Comparison of ENCODE assay signal across 19 cellular contexts in genomic region chr1:236508593-236509027, GRCh38. TPM values are rescaled to one million over a fixed set of nuclear protein-coding genes. Genes with fewer than 3 reads are reported as not detected.
DNase-seq lines count a peak whose midpoint lies in the region; ATAC-seq lines count a peak whose summit lies in the region.
"Had no signal": no experiment of that assay in that cellular context is flagged by ENCODE, and none has a peak within 500 bp of the region (broad histone marks: within the 10 kb centered on the region; RNA-seq: fewer than 3 reads in every experiment).

No MANE protein-coding gene starts in this region.

- peak; percentile 50 to 74 for ATAC-seq in activated naive CD4-positive, alpha-beta T cell treated with anti-CD3 and anti-CD28 coated beads, Interleukin-2, amount 50 U/mL, for 72 hours
- ATAC-seq in GM19463 (IDR thresholded peaks at IDR 0.05; ENCODE audit: unreplicated experiment) = peak; percentile 59
- no peak for ATAC-seq in GM18868 (IDR thresholded peaks at IDR 0.05; ENCODE audit: unreplicated experiment)
- ATAC-seq in naive thymus-derived CD8-positive, alpha-beta T cell = no peak
- ATAC-seq: sciatic nerve had no signal

- H3K4me3 ChIP-seq in SK-N-MC = no peak overlapping the region

- no peak overlapping the region for H3K4me3 Mint-ChIP-seq in stimulated activated naive CD8-positive, alpha-beta T cell treated with anti-CD3 and anti-CD28 coated beads, Interleukin-15, Interleukin-2, amounts not matched to agents 100 ng/mL and 50 ng/mL, for 24 hours
- peak overlapping the region in 1 of 10 donors; percentile 5 for H3K4me3 Mint-ChIP-seq in naive thymus-derived CD8-positive, alpha-beta T cell
- H3K4me3 Mint-ChIP-seq: central memory CD8-positive, alpha-beta T cell had no signal

- H3K9me3 Mint-ChIP-seq in activated naive CD4-positive, alpha-beta T cell treated with anti-CD3 and anti-CD28 coated beads, Interleukin-2, amount 50 U/mL, for 72 hours = peaks cover 0 to 4% of the 10 kb centered on the region in 2 donors
- no peaks in the 10 kb centered on the region for H3K9me3 Mint-ChIP-seq in stimulated activated naive CD8-positive, alpha-beta T cell treated with anti-CD3 and anti-CD28 coated beads, Interleukin-15, Interleukin-2, amounts not matched to agents 100 ng/mL and 50 ng/mL, for 24 hours
- H3K9me3 Mint-ChIP-seq in naive thymus-derived CD8-positive, alpha-beta T cell = no peaks in the 10 kb centered on the region
- H3K9me3 Mint-ChIP-seq: central memory CD8-positive, alpha-beta T cell had no signal

- H3K36me3 Mint-ChIP-seq in activated naive CD4-positive, alpha-beta T cell treated with anti-CD3 and anti-CD28 coated beads, Interleukin-2, amount 50 U/mL, for 72 hours = no peaks in the 10 kb centered on the region
- H3K36me3 Mint-ChIP-seq in stimulated activated naive CD8-positive, alpha-beta T cell treated with anti-CD3 and anti-CD28 coated beads, Interleukin-15, Interleukin-2, amounts not matched to agents 100 ng/mL and 50 ng/mL, for 24 hours (ENCODE audit: low read depth) = no peaks in the 10 kb centered on the region
- no peaks in the 10 kb centered on the region for H3K36me3 Mint-ChIP-seq in naive thymus-derived CD8-positive, alpha-beta T cell

- peaks cover 7% of the 10 kb centered on the region for H3K4me1 Mint-ChIP-seq in stimulated activated naive CD8-positive, alpha-beta T cell treated with anti-CD3 and anti-CD28 coated beads, Interleukin-15, Interleukin-2, amounts not matched to agents 100 ng/mL and 50 ng/mL, for 24 hours (ENCODE audit: low read depth)
- H3K4me1 Mint-ChIP-seq in naive thymus-derived CD8-positive, alpha-beta T cell = peaks cover 0 to 6% (median 1%) of the 10 kb centered on the region in 4 donors

- H3K36me3 ChIP-seq in SK-N-MC (ENCODE audit: insufficient read depth, low read length) = no peaks in the 10 kb centered on the region

- DNase-seq in activated naive CD4-positive, alpha-beta T cell treated with anti-CD3 and anti-CD28 coated beads, Interleukin-2, amount 50 U/mL, for 72 hours (ENCODE audit: low spot score in 2 of 2) = no peak
- no peak for DNase-seq in activated naive CD4-positive, alpha-beta T cell treated with anti-CD3 and anti-CD28 coated beads, Interleukin-2, amount 50 U/mL, for 16 hours
- DNase-seq in SK-N-MC (ENCODE audit: low read depth, low spot score) = no peak
- DNase-seq in NCI-H1105 (lab: John Stamatoyannopoulos, UW) = no peak
- DNase-seq in naive thymus-derived CD8-positive, alpha-beta T cell = no peak
- DNase-seq: activated CD4-positive, CD25-positive, alpha-beta regulatory T cell; amygdala; COR-L47; effector memory CD4-positive, alpha-beta T cell; hippocampal formation; Kasumi-1; kidney glomerular epithelial cell; NCI-H1436; stimulated activated CD4-positive, alpha-beta T cell treated with anti-CD3 and anti-CD28 coated beads, Interleukin-2, amount 100 ng/mL, for 24 hours had no signal

- H3K9ac ChIP-seq in SK-N-MC (ENCODE audit: insufficient read length) = no peak overlapping the region

- no peaks in the 10 kb centered on the region for H3K9me3 ChIP-seq in SK-N-MC (ENCODE audit: low read depth, low read length)

- peak overlapping the region; percentile 35; the same call in 1 of the 2 replicates for H3K27ac ChIP-seq in SK-N-MC

- peaks cover 4% of the 10 kb centered on the region for H3K27me3 Mint-ChIP-seq in stimulated activated naive CD8-positive, alpha-beta T cell treated with anti-CD3 and anti-CD28 coated beads, Interleukin-15, Interleukin-2, amounts not matched to agents 100 ng/mL and 50 ng/mL, for 24 hours
- peaks cover 0 to 5% (median 0%) of the 10 kb centered on the region in 5 donors for H3K27me3 Mint-ChIP-seq in naive thymus-derived CD8-positive, alpha-beta T cell
- H3K27me3 Mint-ChIP-seq: central memory CD8-positive, alpha-beta T cell had no signal

- no peak overlapping the region for H3K27ac Mint-ChIP-seq in activated naive CD4-positive, alpha-beta T cell treated with anti-CD3 and anti-CD28 coated beads, Interleukin-2, amount 50 U/mL, for 72 hours
- H3K27ac Mint-ChIP-seq in stimulated activated naive CD8-positive, alpha-beta T cell treated with anti-CD3 and anti-CD28 coated beads, Interleukin-15, Interleukin-2, amounts not matched to agents 100 ng/mL and 50 ng/mL, for 24 hours = peak overlapping the region; percentile 23
- peak overlapping the region in 2 of 10 donors; percentile 29 to 34 for H3K27ac Mint-ChIP-seq in naive thymus-derived CD8-positive, alpha-beta T cell

- POLR2A ChIA-PET in naive thymus-derived CD8-positive, alpha-beta T cell (lab: Charles Lee) = no interaction called here

RNA-seq across cellular contexts. Expression of gene LGALS8, which starts 15.2 kb away (rescaled TPM):
- 100 to 1,000 TPM; 132 to 156 TPM for total RNA-seq in activated naive CD4-positive, alpha-beta T cell treated with anti-CD3 and anti-CD28 coated beads, Interleukin-2, amount 50 U/mL, for 72 hours
- total RNA-seq in naive thymus-derived CD8-positive, alpha-beta T cell = 100 to 1,000 TPM; 102 to 113 TPM
- polyA plus RNA-seq in naive thymus-derived CD8-positive, alpha-beta T cell = 10 to 100 TPM; 29.3 to 40.8 (median 36.3) TPM

Comparison
In these comparisons a context has a peak if more than half of its experiments do, and no peak if none do; other contexts are left out.
1. ATAC-seq: peak in activated naive CD4-positive, alpha-beta T cell treated with anti-CD3 and anti-CD28 coated beads, Interleukin-2, amount 50 U/mL, for 72 hours (2 of 2) and GM19463 (single experiment); none in GM18868 (single experiment) and naive thymus-derived CD8-positive, alpha-beta T cell (0 of 2).